In genomic region chr10:86007171-86007570, GRCh38 we compare ENCODE assay signal across 8 cellular contexts.
"Had no signal": no experiment of that assay in that cellular context is flagged by ENCODE, and none has a peak within 500 bp of the region (broad histone marks: within the 10 kb centered on the region; RNA-seq: fewer than 3 reads in every experiment).

No MANE protein-coding gene starts in this region.

- ATAC-seq: HCT116, K562 had no signal

- H3K27ac Mint-ChIP-seq: HFFc6 had no signal

- H3K4me3 Mint-ChIP-seq: HFFc6 had no signal

- DNase-seq: GM23248, GOT3, H7, HFFc6, IMR-90, KG1 had no signal
